Comparison of ENCODE assay signal across 19 cellular contexts in the genomic region with DNA sequence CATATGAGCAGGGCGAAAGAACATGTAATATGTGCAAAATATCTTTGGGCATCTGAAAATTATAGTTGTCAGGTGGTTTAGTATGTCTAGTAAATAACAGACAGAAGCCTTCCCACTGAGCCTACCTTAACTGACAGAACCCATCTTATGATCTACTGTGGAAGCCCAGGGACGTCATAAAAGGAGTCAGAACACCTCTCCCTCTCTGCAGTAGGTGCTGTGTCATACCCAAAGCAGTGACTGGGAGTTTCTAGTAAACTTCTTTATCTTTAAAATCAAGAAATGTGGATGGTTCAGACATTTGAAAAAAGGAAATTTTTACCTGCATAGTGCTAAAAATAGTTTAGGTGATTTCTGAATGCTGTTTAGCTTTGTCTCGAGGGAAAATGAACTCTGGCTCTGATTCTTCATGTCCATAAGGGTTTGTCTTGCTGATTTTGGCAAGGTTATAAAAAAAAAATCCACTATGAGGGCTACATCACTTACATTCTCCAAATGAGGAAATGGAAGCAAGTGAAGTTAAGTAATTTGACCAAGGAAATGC.
"Had no signal": no experiment of that assay in that cellular context is flagged by ENCODE, and none has a peak within 500 bp of the region (broad histone marks: within the 10 kb centered on the region; RNA-seq: fewer than 3 reads in every experiment).

No MANE protein-coding gene starts in this region.

- H3K36me3 Mint-ChIP-seq: activated naive CD8-positive, alpha-beta T cell treated with anti-CD3 and anti-CD28 coated beads for 36 hours; memory B cell; natural killer cell treated with Interleukin-12 subunit alpha and Interleukin-12 subunit beta and Interleukin-15 and Interleukin-18, amount 100 ng/mL, for 72 hours had no signal

- H3K27ac Mint-ChIP-seq: activated naive CD8-positive, alpha-beta T cell treated with anti-CD3 and anti-CD28 coated beads for 36 hours; memory B cell; natural killer cell treated with Interleukin-12 subunit alpha and Interleukin-12 subunit beta and Interleukin-15 and Interleukin-18, amount 100 ng/mL, for 72 hours had no signal

- H3K27me3 ChIP-seq: esophagus squamous epithelium, gastrocnemius medialis, pancreas, upper lobe of right lung had no signal

- H3K4me1 ChIP-seq: esophagus squamous epithelium, gastrocnemius medialis, pancreas, upper lobe of right lung had no signal

- H3K4me1 Mint-ChIP-seq: activated naive CD8-positive, alpha-beta T cell treated with anti-CD3 and anti-CD28 coated beads for 36 hours; memory B cell had no signal

- H3K4me3 ChIP-seq: coronary artery, esophagus squamous epithelium, gastrocnemius medialis, pancreas, upper lobe of right lung had no signal

- H3K27ac ChIP-seq: coronary artery, esophagus squamous epithelium, gastrocnemius medialis, pancreas, upper lobe of right lung, WERI-Rb-1 had no signal

- ATAC-seq: gastrocnemius medialis; left ventricle myocardium superior; natural killer cell treated with Interleukin-12 subunit alpha and Interleukin-12 subunit beta and Interleukin-15 and Interleukin-18, amount 100 ng/mL, for 72 hours; pancreas; right cardiac atrium; stimulated activated naive CD8-positive, alpha-beta T cell treated with anti-CD3 and anti-CD28 coated beads, Interleukin-15, Interleukin-2, amounts not matched to agents 100 U/mL and 50 U/mL, for 24 hours; upper lobe of right lung had no signal

- DNase-seq: activated CD4-positive, CD25-positive, alpha-beta regulatory T cell treated with anti-CD3 and anti-CD28 coated beads, Interleukin-2, amount 50 U/mL, for 72 hours; activated naive CD4-positive, alpha-beta T cell treated with Interleukin-2 at 50 U/mL for 16 hours; activated naive CD8-positive, alpha-beta T cell treated with anti-CD3 and anti-CD28 coated beads for 36 hours; activated T-cell treated with anti-CD3 and anti-CD28 coated beads, Interleukin-2, amount 50 U/mL, for 1 hour; esophagus squamous epithelium; gastrocnemius medialis; hippocampal formation; kidney glomerular epithelial cell; left ventricle myocardium superior; pancreas; right cardiac atrium; stimulated activated CD4-positive, alpha-beta T cell treated with anti-CD3 and anti-CD28 coated beads, Interleukin-12 subunit alpha, Interleukin-12 subunit beta, amount 100 ng/mL, for 4 hours; stimulated activated CD4-positive, alpha-beta T cell treated with anti-CD3 and anti-CD28 coated beads, Interleukin-4, amount 100 ng/mL, for 4 hours; stimulated activated naive CD8-positive, alpha-beta T cell treated with anti-CD3 and anti-CD28 coated beads, Interleukin-15, Interleukin-2, amounts not matched to agents 100 U/mL and 50 U/mL, for 24 hours; upper lobe of right lung; WERI-Rb-1 had no signal

- H3K36me3 ChIP-seq: esophagus squamous epithelium, gastrocnemius medialis, pancreas, upper lobe of right lung, WERI-Rb-1 had no signal

- H3K9me3 Mint-ChIP-seq: activated naive CD8-positive, alpha-beta T cell treated with anti-CD3 and anti-CD28 coated beads for 36 hours; natural killer cell treated with Interleukin-12 subunit alpha and Interleukin-12 subunit beta and Interleukin-15 and Interleukin-18, amount 100 ng/mL, for 72 hours had no signal

- H3K9me3 ChIP-seq: esophagus squamous epithelium, gastrocnemius medialis, pancreas, upper lobe of right lung had no signal

- H3K4me3 Mint-ChIP-seq: activated naive CD8-positive, alpha-beta T cell treated with anti-CD3 and anti-CD28 coated beads for 36 hours; memory B cell; natural killer cell treated with Interleukin-12 subunit alpha and Interleukin-12 subunit beta and Interleukin-15 and Interleukin-18, amount 100 ng/mL, for 72 hours had no signal
